In the genomic region with DNA sequence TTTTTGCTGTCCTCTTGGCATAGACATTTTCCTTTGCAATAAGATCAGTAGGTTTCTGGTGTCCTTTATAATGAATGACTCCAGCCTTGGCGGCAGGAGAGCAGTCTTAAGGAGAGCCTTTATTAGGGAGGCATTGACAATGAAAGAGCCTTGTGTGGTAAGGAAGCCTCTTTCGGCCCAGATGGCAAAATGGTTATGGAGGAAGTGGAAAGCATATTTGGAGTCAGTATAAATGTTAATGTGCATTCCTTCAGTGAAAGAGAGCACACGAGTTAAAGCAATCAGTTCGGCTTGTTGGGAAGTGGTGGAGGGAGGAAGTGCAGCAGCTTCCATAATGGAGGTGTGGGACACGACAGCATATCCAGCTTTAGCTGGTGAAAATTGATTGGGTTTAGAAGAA, we compare ENCODE assay signal across 1 cellular context.
A peak's percentile ranks its signal among the peaks of the same experiment; 100 is the strongest.
TF ChIP-seq lines count a peak whose summit lies in the region.

No MANE protein-coding gene starts in this region.

TF ChIP-seq in K562, 482 proteins besides CTCF, POLR2A, EP300 and RAD21:
- TF ChIP-seq SPI1 (IDR thresholded peaks at IDR 0.05; ENCODE audit: borderline replicate concordance, low read depth, low read length) (0 out of 2 replicates have a peak, but pooled peaks have one; percentile 6), FOXO4 (CRISPR knock-in tag; IDR thresholded peaks at IDR 0.05) (no peak)
